In the genomic region with DNA sequence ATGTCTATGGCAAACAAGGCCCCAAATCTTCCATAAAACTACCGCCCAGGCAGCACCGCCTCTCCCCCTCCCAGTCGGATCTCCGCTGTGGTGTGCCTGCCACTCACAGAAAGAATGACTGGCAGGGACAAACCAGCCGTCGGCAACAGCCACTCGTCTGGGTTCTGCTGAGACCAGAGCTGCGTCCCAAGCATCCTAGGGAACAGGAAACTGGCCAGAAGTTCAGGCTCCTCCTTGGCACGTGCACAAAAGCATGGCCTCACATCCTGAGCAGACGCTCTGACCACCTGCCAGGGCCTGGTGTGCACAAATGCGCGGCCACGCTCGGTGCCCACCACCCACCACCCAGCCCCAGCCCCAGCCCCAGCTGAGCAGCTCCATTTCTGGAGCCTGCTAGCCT, we compare ENCODE assay signal across 14 cellular contexts.
A peak's percentile ranks its signal among the peaks of the same experiment; 100 is the strongest.
DNase-seq lines count a peak whose midpoint lies in the region; ATAC-seq and TF ChIP-seq lines count a peak whose summit lies in the region.
"Had no signal": no experiment of that assay in that cellular context is flagged by ENCODE, and none has a peak within 500 bp of the region (broad histone marks: within the 10 kb centered on the region; RNA-seq: fewer than 3 reads in every experiment).

No MANE protein-coding gene starts in this region.

- H3K9me3 ChIP-seq in BLaER1, result peaks cover 12% of the 10 kb centered on the region; the same call in 1 of the 2 replicates
- H3K9me3 ChIP-seq: thyroid gland had no signal

- H3K4me1 ChIP-seq in BLaER1, result no peaks in the 10 kb centered on the region
- H3K4me1 ChIP-seq: thyroid gland had no signal

- DNase-seq in NCI-H1694 (lab: John Stamatoyannopoulos, UW) (peak; percentile 90), fibroblast of gingiva (ENCODE audit: low read depth) (peak; percentile 44), epidermal melanocyte (ENCODE audit: insufficient read length, low spot score) (no peak)
- no peak for DNase-seq in effector CD8-positive, alpha-beta T cell (lab: John Stamatoyannopoulos, UW)
- DNase-seq: activated CD8-positive, alpha-beta T cell treated with anti-CD3 and anti-CD28 coated beads, Interleukin-2, amount 10 ng/mL, durations not matched to agents 7 days and 5 days; effector memory CD4-positive, alpha-beta T cell; kidney glomerular epithelial cell; OCI-M1; stimulated activated CD8-positive, alpha-beta memory T cell treated with anti-CD3 and anti-CD28 coated beads, Interleukin-4, amount 100 ng/mL, for 48 hours; thyroid gland had no signal

- H3K4me2 ChIP-seq in BLaER1, result peak overlapping the region; percentile 30

- H3K36me3 ChIP-seq in BLaER1, result no peaks in the 10 kb centered on the region
- H3K36me3 ChIP-seq: thyroid gland had no signal

- no peaks in the 10 kb centered on the region for H3K27me3 ChIP-seq in BLaER1
- H3K27me3 ChIP-seq: thyroid gland had no signal

- no peak overlapping the region for H3K9ac ChIP-seq in BLaER1

- H3K4me1 Mint-ChIP-seq in nephron, result peaks cover 21% of the 10 kb centered on the region

- H4K20me1 ChIP-seq in BLaER1, result no peaks in the 10 kb centered on the region

- TF ChIP-seq CTCF in nephron (IDR thresholded peaks at IDR 0.05; ENCODE audit: unreplicated experiment in 3 of 3), result no peak

- H3K27ac Mint-ChIP-seq in nephron, result peak overlapping the region in 2 of 3 experiments; percentile 0 to 40
- H3K27ac Mint-ChIP-seq: activated CD8-positive, alpha-beta T cell treated with anti-CD3 and anti-CD28 coated beads, Interleukin-2, amount 10 ng/mL, durations not matched to agents 7 days and 5 days had no signal

- H3K27ac ChIP-seq in BLaER1, result no peak overlapping the region
- H3K27ac ChIP-seq: thyroid gland had no signal

- ATAC-seq in GM21360 (IDR thresholded peaks at IDR 0.05; ENCODE audit: unreplicated experiment), result no peak
- ATAC-seq in HG02798 (IDR thresholded peaks at IDR 0.05; ENCODE audit: poor library complexity, unreplicated experiment), result no peak
- ATAC-seq: activated CD8-positive, alpha-beta T cell treated with anti-CD3 and anti-CD28 coated beads, Interleukin-2, amount 10 ng/mL, durations not matched to agents 7 days and 5 days had no signal

- peaks cover 13% of the 10 kb centered on the region for H3K27me3 Mint-ChIP-seq in nephron (ENCODE audit: low read depth)

- H3K4me3 ChIP-seq in BLaER1, result no peak overlapping the region
- H3K4me3 ChIP-seq: thyroid gland had no signal

- peaks cover 46% of the 10 kb centered on the region for H3K36me3 Mint-ChIP-seq in nephron (ENCODE audit: low read depth)

- no peak overlapping the region for H3K4me3 Mint-ChIP-seq in nephron
- H3K4me3 Mint-ChIP-seq: activated CD8-positive, alpha-beta T cell treated with anti-CD3 and anti-CD28 coated beads, Interleukin-2, amount 10 ng/mL, durations not matched to agents 7 days and 5 days had no signal

- H3K9me3 Mint-ChIP-seq in nephron, result peaks cover 3% of the 10 kb centered on the region

Comparison
In these comparisons a context has a peak if more than half of its experiments do, and no peak if none do; other contexts are left out.
1. DNase-seq: peak in NCI-H1694 (single experiment) and fibroblast of gingiva (single experiment); none in epidermal melanocyte (single experiment) and effector CD8-positive, alpha-beta T cell (single experiment).